In genomic region chr20:3820901-3821727, GRCh38 we compare ENCODE assay signal across 8 cellular contexts. TPM values are rescaled to one million over a fixed set of nuclear protein-coding genes. Genes with fewer than 3 reads are reported as not detected.
DNase-seq lines count a peak whose midpoint lies in the region; ATAC-seq and TF ChIP-seq lines count a peak whose summit lies in the region.

No MANE protein-coding gene starts in this region.

- intact Hi-C loops in body of pancreas (cut with DNase I): loop anchor here (5.0 kb wide), 1 partner anchor 34 kb away; the partner anchor contains the start of gene CENPB
- intact Hi-C loops in mucosa of descending colon (cut with DNase I, micrococcal nuclease): no loop called here

- no peaks in the 10 kb centered on the region for H3K9me3 ChIP-seq in body of pancreas
- no peaks in the 10 kb centered on the region for H3K9me3 ChIP-seq in mucosa of descending colon

- no peak for TF ChIP-seq POLR2A in body of pancreas (IDR thresholded peaks at IDR 0.05)

- no peaks in the 10 kb centered on the region for H3K27me3 ChIP-seq in body of pancreas

- H3K4me1 ChIP-seq in body of pancreas: peaks cover 37% of the 10 kb centered on the region
- H3K4me1 ChIP-seq in mucosa of descending colon (ENCODE audit: low read depth): peaks cover 8% of the 10 kb centered on the region

- H3K36me3 ChIP-seq in body of pancreas (replicated peaks in 1 of 2; ENCODE audit: insufficient read depth in 1 of 2, low read depth in 2 of 2) (peaks cover 0 to 17% of the 10 kb centered on the region in 2 donors), mucosa of descending colon (ENCODE audit: low read depth) (no peaks in the 10 kb centered on the region)

- DNase-seq in AG10803 (ENCODE audit: low read depth): no peak
- DNase-seq in body of pancreas: no peak
- DNase-seq in mucosa of descending colon: peak in 1 of 3 donors; percentile 24
- DNase-seq in pons (ENCODE audit: low spot score): no peak
- no peak for DNase-seq in amniotic stem cell (lab: John Stamatoyannopoulos, UW)

- TF ChIP-seq CTCF in AG10803 (conservative IDR thresholded peaks at IDR 0.05; ENCODE audit: low read length) (no peak), body of pancreas (IDR thresholded peaks at IDR 0.05) (no peak), mucosa of descending colon (IDR thresholded peaks at IDR 0.05) (no peak)

- H3K4me3 ChIP-seq in AG10803 (ENCODE audit: low read length) (peak overlapping the region; percentile 91), body of pancreas (peak overlapping the region; percentile 27 to 42), mucosa of descending colon (peak overlapping the region; percentile 50)

- H3K27ac ChIP-seq in body of pancreas: peak overlapping the region; percentile 95 to 100 (median 100)

- ATAC-seq in HG02943 (IDR thresholded peaks at IDR 0.05; ENCODE audit: low read depth, unreplicated experiment) (peak; percentile 10), body of pancreas (no peak), mucosa of descending colon (peak; percentile 5), GM21723 (IDR thresholded peaks at IDR 0.05; ENCODE audit: unreplicated experiment) (no peak), HG03457 (IDR thresholded peaks at IDR 0.05; ENCODE audit: unreplicated experiment) (no peak)

- 34 to 37% methylated on average over 20 of the region's 20 CpGs for WGBS in body of pancreas, 2 donors

RNA-seq across cellular contexts. Expression of gene AP5S1, which starts 0.8 kb away (rescaled TPM):
- total RNA-seq in body of pancreas (1 to 10 TPM; 4.9 to 5.3 TPM), mucosa of descending colon (10 to 100 TPM; 13.0 to 18.6 (median 13.9) TPM)

RNA-seq across cellular contexts. Expression of gene CDC25B, which starts 25.0 kb away (rescaled TPM):
- 10 to 100 TPM in 1 of 2 donors, 1 to 10 TPM in 1; 8.8 to 22.7 TPM for total RNA-seq in body of pancreas
- total RNA-seq in mucosa of descending colon: 10 to 100 TPM; 12.2 to 52.0 (median 38.4) TPM

RNA-seq across cellular contexts. Expression of gene MAVS, which starts 25.5 kb away (rescaled TPM):
- total RNA-seq in body of pancreas: 10 to 100 TPM; 21.5 to 24.4 TPM
- 10 to 100 TPM; 60.7 to 79.5 (median 72.3) TPM for total RNA-seq in mucosa of descending colon

RNA-seq across cellular contexts. Expression of gene CENPB, which starts 34.6 kb away (rescaled TPM):
- total RNA-seq in body of pancreas: 10 to 100 TPM; 57.9 to 61.0 TPM
- total RNA-seq in mucosa of descending colon: 100 to 1,000 TPM in 1 of 3 donors, 10 to 100 TPM in 2; 71.7 to 114 (median 75.0) TPM

RNA-seq across cellular contexts. Expression of gene SPEF1, which starts 39.9 kb away (rescaled TPM):
- total RNA-seq in body of pancreas (1 to 10 TPM in 1 of 2 donors, under 1 TPM in 1; 0.66 to 1.3 TPM), mucosa of descending colon (under 1 TPM in 1 of 3 donors, not detected in 2; 0.19 TPM)

Comparison
In these comparisons a context has a peak if more than half of its experiments do, and no peak if none do; other contexts are left out.
1. H3K4me3 ChIP-seq: peak in every context shown above with its lines; median percentile 91 in AG10803; 50 in mucosa of descending colon; 34 in body of pancreas.
2. ATAC-seq: peak in HG02943 (single experiment) and mucosa of descending colon (single experiment); none in body of pancreas (single experiment), GM21723 (single experiment) and HG03457 (single experiment).